In the genomic region with DNA sequence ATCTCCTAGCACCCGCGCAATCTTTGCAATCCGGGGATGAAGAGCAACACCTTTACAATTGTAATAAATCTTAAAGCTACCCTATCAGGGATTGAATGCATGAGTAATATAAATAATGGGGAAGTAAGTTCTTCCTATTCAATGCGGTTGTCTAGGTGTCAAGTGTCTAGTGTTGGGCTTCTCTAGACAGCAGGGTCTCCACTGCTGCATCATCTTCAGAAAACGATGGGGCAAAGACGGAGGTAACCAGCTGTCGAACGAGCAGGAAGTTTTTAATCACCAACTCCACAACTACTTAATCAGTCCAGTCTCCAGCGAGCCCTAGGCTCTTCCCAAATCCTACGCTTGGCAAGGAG, we compare ENCODE assay signal across 1 cellular context.
TF ChIP-seq lines count a peak whose summit lies in the region.

No MANE protein-coding gene starts in this region.

TF ChIP-seq in IMR-90, 13 proteins besides CTCF, POLR2A, EP300 and RAD21 (continued from another document):
- no peak for TF ChIP-seq NFE2L2 (IDR thresholded peaks at IDR 0.05; ENCODE audit: low read depth, low read length)
TF ChIP-seq in IMR-90: peak in this region for 0.
